In the genomic region with DNA sequence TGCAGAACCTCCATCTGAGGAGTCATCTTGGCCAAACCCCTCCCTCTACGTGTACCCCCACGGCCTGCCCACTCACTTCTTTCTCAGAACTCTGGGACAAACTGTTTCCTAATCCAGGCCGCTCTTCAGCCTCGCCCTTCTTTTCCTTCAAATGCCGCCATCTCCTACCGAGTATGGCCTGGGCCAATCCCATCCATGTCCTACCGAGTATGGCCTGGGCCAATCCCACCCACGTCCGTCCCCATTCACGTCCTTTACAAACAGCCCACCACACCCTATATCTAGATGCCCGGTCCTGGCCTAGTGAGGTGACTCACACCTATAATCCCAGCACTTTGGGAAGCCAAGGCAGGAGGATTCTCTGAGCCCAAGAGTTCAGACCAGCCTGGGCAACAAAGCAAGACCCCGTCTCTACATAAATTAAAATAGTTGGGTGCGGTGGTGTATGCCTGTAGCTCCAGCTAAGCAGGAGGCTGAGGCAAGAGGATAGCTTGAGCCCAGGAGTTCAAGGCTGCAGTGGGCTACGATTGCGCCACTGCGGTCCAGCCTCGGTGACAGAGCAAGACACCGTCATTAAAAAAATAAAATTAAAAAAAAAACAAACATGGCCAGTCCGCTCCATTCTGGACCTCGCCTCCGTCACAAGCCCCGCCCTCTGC, we compare ENCODE assay signal across 9 cellular contexts. TPM values are rescaled to one million over a fixed set of nuclear protein-coding genes. Genes with fewer than 3 reads are reported as not detected.
DNase-seq lines count a peak whose midpoint lies in the region; ATAC-seq and TF ChIP-seq lines count a peak whose summit lies in the region.
"Had no signal": no experiment of that assay in that cellular context is flagged by ENCODE, and none has a peak within 500 bp of the region (broad histone marks: within the 10 kb centered on the region; RNA-seq: fewer than 3 reads in every experiment).

No MANE protein-coding gene starts in this region.

- intact Hi-C loops in activated B cell treated with CpG ODN at 0.5 μM for 24 hours (cut with micrococcal nuclease): no loop called here

- H3K4me3 ChIP-seq in GM23338 (peak overlapping the region; percentile 72), right atrium auricular region (peak overlapping the region; percentile 82 to 100), skeletal muscle tissue (ENCODE audit: low read length in 3 of 3) (peak overlapping the region; percentile 72 to 84 (median 76))

- no peak overlapping the region for H3K9ac ChIP-seq in skeletal muscle tissue (ENCODE audit: low read depth in 1 of 3, low read length in 3 of 3)

- POLR2A ChIA-PET in activated B cell treated with CpG ODN at 0.5 μM for 24 hours (lab: Charles Lee): interaction anchor here (0.6 to 2.9 kb wide), 8 partner anchors 9 to 364 kb away, joined by 3 to 16 read pairs (median 4); partner anchors contain the start of gene ZC3H4

- H3K9me2 ChIP-seq in GM23338 (ENCODE audit: insufficient read depth): no peaks in the 10 kb centered on the region

- H3K4me1 Mint-ChIP-seq in GM23338 (peaks cover 8% of the 10 kb centered on the region), activated B cell treated with CpG ODN at 0.5 μM for 24 hours (peaks cover 15% of the 10 kb centered on the region)

- H3K4me2 ChIP-seq in GM23338: peak overlapping the region; percentile 87

- ATAC-seq in GM23338 (no peak), activated B cell treated with CpG ODN at 0.5 μM for 24 hours (ENCODE audit: low read depth) (no peak), GM18909 (IDR thresholded peaks at IDR 0.05; ENCODE audit: poor library complexity, unreplicated experiment) (no peak)

- peaks cover 6% of the 10 kb centered on the region for H4K20me1 ChIP-seq in GM23338 (replicated peaks; ENCODE audit: insufficient read depth)

- H3K27ac ChIP-seq in GM23338 (ENCODE audit: low read depth) (0 out of 2 replicates have a peak overlapping the region, but pooled peaks have one; percentile 51), right atrium auricular region (peak overlapping the region in 1 of 2 donors; percentile 19), skeletal muscle tissue (ENCODE audit: low read depth, low read length) (peak overlapping the region; percentile 59)

- H3K27me3 Mint-ChIP-seq in GM23338 (ENCODE audit: insufficient read depth, low read depth, poor library complexity): peaks cover 11% of the 10 kb centered on the region
- H3K27me3 Mint-ChIP-seq in activated B cell treated with CpG ODN at 0.5 μM for 24 hours: no peaks in the 10 kb centered on the region

- no peak for DNase-seq in GM23338 (ENCODE audit: low spot score)
- DNase-seq in activated B cell treated with CpG ODN at 0.5 μM for 24 hours: no peak
- DNase-seq in right atrium auricular region (ENCODE audit: low spot score): no peak
- no peak for DNase-seq in activated CD4-positive, CD25-positive, alpha-beta regulatory T cell treated with anti-CD3 and anti-CD28 coated beads, Interleukin-2, amount 50 U/mL, for 72 hours
- no peak for DNase-seq in GM20000 (ENCODE audit: low spot score)
- DNase-seq in retina: no peak

- H3K9me3 Mint-ChIP-seq in GM23338 (no peaks in the 10 kb centered on the region; the same call in 2 of the 3 replicates), activated B cell treated with CpG ODN at 0.5 μM for 24 hours (peaks cover 1% of the 10 kb centered on the region)

- H3K36me3 Mint-ChIP-seq in GM23338 (ENCODE audit: low read depth): peaks cover 3% of the 10 kb centered on the region; the same call in 1 of the 3 replicates
- H3K36me3 Mint-ChIP-seq in activated B cell treated with CpG ODN at 0.5 μM for 24 hours (ENCODE audit: low read depth): peaks cover 4% of the 10 kb centered on the region

- TF ChIP-seq CTCF in GM23338 (conservative IDR thresholded peaks at IDR 0.05; ENCODE audit: low read depth in 2 of 2) (no peak), activated B cell treated with CpG ODN at 0.5 μM for 24 hours (IDR thresholded peaks at IDR 0.05) (no peak), right atrium auricular region (IDR thresholded peaks at IDR 0.05) (no peak), GM20000 (IDR thresholded peaks at IDR 0.05; ENCODE audit: extremely low read depth, missing control alignments) (no peak)

- CTCF ChIA-PET in activated B cell treated with CpG ODN at 0.5 μM for 24 hours (lab: Charles Lee): no interaction called here

- H3K4me3 Mint-ChIP-seq in GM23338: peak overlapping the region; percentile 98
- H3K4me3 Mint-ChIP-seq in activated B cell treated with CpG ODN at 0.5 μM for 24 hours: peak overlapping the region; percentile 95

- H3K9me3 ChIP-seq in right atrium auricular region: no peaks in the 10 kb centered on the region
- H3K9me3 ChIP-seq in skeletal muscle tissue (ENCODE audit: control insufficient read depth in 3 of 3, low read length in 3 of 3): no peaks in the 10 kb centered on the region

- H3K27me3 ChIP-seq in GM23338 (ENCODE audit: insufficient read depth): no peaks in the 10 kb centered on the region
- no peaks in the 10 kb centered on the region for H3K27me3 ChIP-seq in right atrium auricular region
- H3K27me3 ChIP-seq in skeletal muscle tissue (ENCODE audit: control insufficient read depth in 3 of 3, insufficient read depth in 3 of 3, low read length in 3 of 3): no peaks in the 10 kb centered on the region

- H3K27ac Mint-ChIP-seq in GM23338 (peak overlapping the region; percentile 92), activated B cell treated with CpG ODN at 0.5 μM for 24 hours (no peak overlapping the region)

- 0 out of 2 replicates have a peak, but pooled peaks cover 6% of the 10 kb centered on the region for H3F3A ChIP-seq in GM23338 (replicated peaks; ENCODE audit: low read depth)

- no peaks in the 10 kb centered on the region for H3K36me3 ChIP-seq in GM23338 (ENCODE audit: insufficient read depth)
- no peaks in the 10 kb centered on the region for H3K36me3 ChIP-seq in right atrium auricular region
- H3K36me3 ChIP-seq in skeletal muscle tissue (ENCODE audit: control insufficient read depth in 3 of 3, insufficient read depth in 3 of 3, low read length in 3 of 3): no peaks in the 10 kb centered on the region

- H3K4me1 ChIP-seq in GM23338 (ENCODE audit: insufficient read depth) (peaks cover 17% of the 10 kb centered on the region), right atrium auricular region (peaks cover 0 to 5% of the 10 kb centered on the region in 2 donors), skeletal muscle tissue (ENCODE audit: control insufficient read depth in 3 of 3, insufficient read depth in 3 of 3, low read length in 3 of 3) (peaks cover 5 to 7% (median 6%) of the 10 kb centered on the region in 3 donors)

- peaks cover 10% of the 10 kb centered on the region for H3K79me2 ChIP-seq in GM23338 (replicated peaks; ENCODE audit: insufficient read depth)

- no peak overlapping the region for H2AFZ ChIP-seq in GM23338

TF ChIP-seq in GM23338, 12 proteins besides CTCF, POLR2A, EP300 and RAD21 (continues in another document):
- TF ChIP-seq ZNF114 (CRISPR knock-in tag; IDR thresholded peaks at IDR 0.05) (no peak), ZNF331 (CRISPR knock-in tag; IDR thresholded peaks at IDR 0.05; ENCODE audit: low read depth) (no peak), CREB1 (CRISPR knock-in tag; IDR thresholded peaks at IDR 0.05; ENCODE audit: low read depth) (no peak), NANOG (IDR thresholded peaks at IDR 0.05; ENCODE audit: borderline replicate concordance) (no peak), JUNB (IDR thresholded peaks at IDR 0.05; ENCODE audit: unreplicated experiment) (no peak)
- TF ChIP-seq, protein P1, sequence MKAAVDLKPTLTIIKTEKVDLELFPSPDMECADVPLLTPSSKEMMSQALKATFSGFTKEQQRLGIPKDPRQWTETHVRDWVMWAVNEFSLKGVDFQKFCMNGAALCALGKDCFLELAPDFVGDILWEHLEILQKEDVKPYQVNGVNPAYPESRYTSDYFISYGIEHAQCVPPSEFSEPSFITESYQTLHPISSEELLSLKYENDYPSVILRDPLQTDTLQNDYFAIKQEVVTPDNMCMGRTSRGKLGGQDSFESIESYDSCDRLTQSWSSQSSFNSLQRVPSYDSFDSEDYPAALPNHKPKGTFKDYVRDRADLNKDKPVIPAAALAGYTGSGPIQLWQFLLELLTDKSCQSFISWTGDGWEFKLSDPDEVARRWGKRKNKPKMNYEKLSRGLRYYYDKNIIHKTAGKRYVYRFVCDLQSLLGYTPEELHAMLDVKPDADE (IDR thresholded peaks at IDR 0.05): no peak; the same call in 1 of the 2 replicates

RNA-seq across cellular contexts. Expression of gene TMEM160, which starts 1.0 kb away (rescaled TPM):
- total RNA-seq in GM23338 (2014; rRNA removed; shearing (Covaris generic)): 53.0 and 60.4 TPM in 2 replicates
- polyA plus RNA-seq in GM23338 (2016; fragmentation: Nextera tagmentation; extraction: Ambion mirVana): 251 and 255 TPM in 2 replicates
- total RNA-seq in activated B cell treated with CpG ODN at 0.5 μM for 24 hours (32.0 and 32.4 TPM in 2 replicates), right atrium auricular region (10 to 100 TPM; 47.8 to 51.0 TPM), skeletal muscle tissue (9.4 TPM)

RNA-seq across cellular contexts. Expression of gene NPAS1, which starts 27.8 kb away (rescaled TPM):
- 5.0 and 5.6 TPM in 2 replicates for total RNA-seq in GM23338 (2014; rRNA removed; shearing (Covaris generic))
- 9.7 and 9.8 TPM in 2 replicates for polyA plus RNA-seq in GM23338 (2016; fragmentation: Nextera tagmentation; extraction: Ambion mirVana)
- total RNA-seq in activated B cell treated with CpG ODN at 0.5 μM for 24 hours: 0.40 and 1.3 TPM in 2 replicates
- total RNA-seq in right atrium auricular region: under 1 TPM in 1 of 2 donors, not detected in 1; 0.39 TPM
- total RNA-seq in skeletal muscle tissue: 1.0 TPM
- total RNA-seq: RPMI7951 had no signal
